1 cellular context compared by ENCODE assay signal in genomic region chr11:9525116-9525515, GRCh38.
TF ChIP-seq lines count a peak whose summit lies in the region.

No MANE protein-coding gene starts in this region.

TF ChIP-seq in GM12891, 5 proteins besides CTCF, POLR2A, EP300 and RAD21:
- TF ChIP-seq SPI1 (IDR thresholded peaks at IDR 0.05; ENCODE audit: low read depth, low read length) (no peak), POLR2AphosphoS5 (IDR thresholded peaks at IDR 0.05; ENCODE audit: low read depth, low read length) (no peak), PAX5 (IDR thresholded peaks at IDR 0.05; ENCODE audit: insufficient read depth, low read length, severe bottlenecking) (no peak), TAF1 (IDR thresholded peaks at IDR 0.05; ENCODE audit: low read depth, low read length) (no peak), POU2F2 (IDR thresholded peaks at IDR 0.05; ENCODE audit: low read depth, low read length) (no peak)
